Comparison of ENCODE assay signal across 25 cellular contexts in genomic region chr17:55057184-55057583, GRCh38.
DNase-seq lines count a peak whose midpoint lies in the region; ATAC-seq, FAIRE-seq and TF ChIP-seq lines count a peak whose summit lies in the region.
"Had no signal": no experiment of that assay in that cellular context is flagged by ENCODE, and none has a peak within 500 bp of the region (broad histone marks: within the 10 kb centered on the region; RNA-seq: fewer than 3 reads in every experiment).

No MANE protein-coding gene starts in this region.

- 84% methylated on average over 3 of the region's 3 CpGs for WGBS in A549 (ENCODE audit: missing lambda C conversion rate)

- CTCF ChIA-PET in A549 (lab: Yijun Ruan, JAX) (interaction anchor here (1.0 kb wide), 1 partner anchor 292 kb away, joined by 3 read pairs; no protein-coding TSS in a partner anchor), WTC11 (lab: Charles Lee) (no interaction called here)

- intact Hi-C loops in uterus (cut with DNase I; ENCODE audit: low total_unique reads), result no loop called here

- no peak for DNase-seq in A549 (ENCODE audit: low read depth in 1 of 2, low spot score in 1 of 2)
- peak; percentile 7 for DNase-seq in M059J (ENCODE audit: low read depth)
- no peak for DNase-seq in T-helper 17 cell
- DNase-seq in foreskin keratinocyte, result no peak
- DNase-seq in WTC11 (ENCODE audit: low spot score), result no peak
- DNase-seq in T-helper 1 cell, result no peak
- DNase-seq in uterus, result no peak
- DNase-seq: ACHN; AML-193; CD4-positive, alpha-beta T cell; CD8-positive, alpha-beta memory T cell; DMS 273 treated with DMSO at 0.1 percent for 48 hours; DMS79; EL; GF-D8; H7; HCEC 1CT had no signal

- no peaks in the 10 kb centered on the region for H3K27me3 ChIP-seq in foreskin keratinocyte
- no peaks in the 10 kb centered on the region for H3K27me3 ChIP-seq in uterus
- H3K27me3 ChIP-seq: BE2C; BLaER1 treated with 17β-estradiol and CSF1 and Interleukin-3, amounts not matched to agents 10 nM and 100 nM had no signal

- H3K9me3 ChIP-seq in A549 (no peaks in the 10 kb centered on the region), T-helper 17 cell (ENCODE audit: control insufficient read depth, low read length, poor library complexity, severe bottlenecking) (no peaks in the 10 kb centered on the region), uterus (no peaks in the 10 kb centered on the region)
- H3K9me3 ChIP-seq: BE2C; BLaER1 treated with 17β-estradiol and CSF1 and Interleukin-3, amounts not matched to agents 10 nM and 100 nM had no signal

- peaks cover 1% of the 10 kb centered on the region for H3K36me3 Mint-ChIP-seq in T-helper 17 cell (ENCODE audit: low read depth)
- no peaks in the 10 kb centered on the region for H3K36me3 Mint-ChIP-seq in WTC11
- H3K36me3 Mint-ChIP-seq: CD14-positive monocyte had no signal

- H3K27me3 Mint-ChIP-seq in T-helper 17 cell, result no peaks in the 10 kb centered on the region
- no peaks in the 10 kb centered on the region for H3K27me3 Mint-ChIP-seq in WTC11 (ENCODE audit: low read depth)
- H3K27me3 Mint-ChIP-seq: CD4-positive, alpha-beta T cell had no signal

- H3K4me3 Mint-ChIP-seq in T-helper 17 cell, result no peak overlapping the region
- H3K4me3 Mint-ChIP-seq in WTC11, result no peak overlapping the region
- H3K4me3 Mint-ChIP-seq: CD14-positive monocyte; CD4-positive, alpha-beta T cell; CD8-positive, alpha-beta memory T cell had no signal

- H3K4me1 Mint-ChIP-seq in T-helper 17 cell (peaks cover 18% of the 10 kb centered on the region), WTC11 (no peaks in the 10 kb centered on the region)
- H3K4me1 Mint-ChIP-seq: CD14-positive monocyte; CD8-positive, alpha-beta memory T cell had no signal

- TF ChIP-seq POLR2A in A549 (IDR thresholded peaks at IDR 0.05; ENCODE audit: low read length) (no peak), uterus (IDR thresholded peaks at IDR 0.05) (no peak)

- TF ChIP-seq EP300 in A549 (IDR thresholded peaks at IDR 0.05), result no peak

- H3K4me1 ChIP-seq in A549, result peaks cover 6% of the 10 kb centered on the region
- H3K4me1 ChIP-seq in foreskin keratinocyte, result no peaks in the 10 kb centered on the region
- no peaks in the 10 kb centered on the region for H3K4me1 ChIP-seq in uterus
- H3K4me1 ChIP-seq: BE2C; BLaER1 treated with 17β-estradiol and CSF1 and Interleukin-3, amounts not matched to agents 10 nM and 100 nM had no signal

- ATAC-seq in A549 (no peak), T-helper 17 cell (no peak), foreskin keratinocyte (peak; percentile 61), WTC11 (no peak)

- TF ChIP-seq RAD21 in A549 (conservative IDR thresholded peaks at IDR 0.05 in 1 of 2, IDR thresholded peaks at IDR 0.05 in 1 of 2), result no peak

- no peak overlapping the region for H3K4me2 ChIP-seq in A549
- H3K4me2 ChIP-seq: BLaER1 treated with 17β-estradiol and CSF1 and Interleukin-3, amounts not matched to agents 10 nM and 100 nM had no signal

- H3K4me3 ChIP-seq in A549 (no peak overlapping the region), uterus (no peak overlapping the region)
- H3K4me3 ChIP-seq: BLaER1 treated with 17β-estradiol and CSF1 and Interleukin-3, amounts not matched to agents 10 nM and 100 nM had no signal

- H3K36me3 ChIP-seq in uterus, result no peaks in the 10 kb centered on the region
- H3K36me3 ChIP-seq: BE2C; BLaER1 treated with 17β-estradiol and CSF1 and Interleukin-3, amounts not matched to agents 10 nM and 100 nM had no signal

- H3K27ac Mint-ChIP-seq in T-helper 17 cell (peak overlapping the region; percentile 14), WTC11 (no peak overlapping the region)
- H3K27ac Mint-ChIP-seq: CD14-positive monocyte; CD4-positive, alpha-beta T cell; CD8-positive, alpha-beta memory T cell had no signal

- H3K9me3 Mint-ChIP-seq in WTC11, result no peaks in the 10 kb centered on the region
- H3K9me3 Mint-ChIP-seq: CD4-positive, alpha-beta T cell; CD8-positive, alpha-beta memory T cell had no signal

- H3K27ac ChIP-seq in A549 (no peak overlapping the region), foreskin keratinocyte (no peak overlapping the region), uterus (no peak overlapping the region)
- H3K27ac ChIP-seq: 22Rv1; BLaER1 treated with 17β-estradiol and CSF1 and Interleukin-3, amounts not matched to agents 10 nM and 100 nM had no signal

- TF ChIP-seq CTCF in A549 (IDR thresholded peaks at IDR 0.05) (no peak), foreskin keratinocyte (conservative IDR thresholded peaks at IDR 0.05) (no peak), WTC11 (IDR thresholded peaks at IDR 0.05) (no peak), uterus (IDR thresholded peaks at IDR 0.05) (no peak)

- peak; percentile 61 for FAIRE-seq in A549 (lab: Jason Lieb, UNC)
- FAIRE-seq: A204.1, D721Med, GM12891, H1 had no signal

- POLR2A ChIA-PET in A549 (lab: Yijun Ruan, JAX) (no interaction called here), WTC11 (lab: Charles Lee) (no interaction called here)

TF ChIP-seq in A549, 52 proteins besides CTCF, POLR2A, EP300 and RAD21:
- TF ChIP-seq HEYL (CRISPR knock-in tag; IDR thresholded peaks at IDR 0.05) (no peak), CBX8 (IDR thresholded peaks at IDR 0.05) (no peak), EHF (CRISPR knock-in tag; IDR thresholded peaks at IDR 0.05) (no peak), MAZ (IDR thresholded peaks at IDR 0.05; ENCODE audit: borderline replicate concordance, low read depth, low read length) (no peak), HOXB5 (CRISPR knock-in tag; IDR thresholded peaks at IDR 0.05) (no peak), SREBF2 (IDR thresholded peaks at IDR 0.05) (no peak), CEBPB (IDR thresholded peaks at IDR 0.05) (no peak), RCOR1 (IDR thresholded peaks at IDR 0.05; ENCODE audit: low read depth, low read length) (no peak), ZFP36 (IDR thresholded peaks at IDR 0.05; ENCODE audit: borderline replicate concordance, partially characterized antibody) (no peak), POLR2AphosphoS2 (conservative IDR thresholded peaks at IDR 0.05; ENCODE audit: low read length) (no peak)

TF ChIP-seq in WTC11, 78 proteins besides CTCF, POLR2A, EP300 and RAD21 (continues in another document):
- TF ChIP-seq TP53 (CRISPR knock-in tag; IDR thresholded peaks at IDR 0.05), result no peak
- TF ChIP-seq ZNF138 (CRISPR knock-in tag; conservative IDR thresholded peaks at IDR 0.05), result no peak
- no peak for TF ChIP-seq ZNF425 (CRISPR knock-in tag; conservative IDR thresholded peaks at IDR 0.05)
- TF ChIP-seq ATF3 (CRISPR knock-in tag; conservative IDR thresholded peaks at IDR 0.05), result no peak
- TF ChIP-seq ARID4B (CRISPR knock-in tag; IDR thresholded peaks at IDR 0.05; ENCODE audit: borderline replicate concordance), result no peak
